Comparison of ENCODE assay signal across 8 cellular contexts in the genomic region with DNA sequence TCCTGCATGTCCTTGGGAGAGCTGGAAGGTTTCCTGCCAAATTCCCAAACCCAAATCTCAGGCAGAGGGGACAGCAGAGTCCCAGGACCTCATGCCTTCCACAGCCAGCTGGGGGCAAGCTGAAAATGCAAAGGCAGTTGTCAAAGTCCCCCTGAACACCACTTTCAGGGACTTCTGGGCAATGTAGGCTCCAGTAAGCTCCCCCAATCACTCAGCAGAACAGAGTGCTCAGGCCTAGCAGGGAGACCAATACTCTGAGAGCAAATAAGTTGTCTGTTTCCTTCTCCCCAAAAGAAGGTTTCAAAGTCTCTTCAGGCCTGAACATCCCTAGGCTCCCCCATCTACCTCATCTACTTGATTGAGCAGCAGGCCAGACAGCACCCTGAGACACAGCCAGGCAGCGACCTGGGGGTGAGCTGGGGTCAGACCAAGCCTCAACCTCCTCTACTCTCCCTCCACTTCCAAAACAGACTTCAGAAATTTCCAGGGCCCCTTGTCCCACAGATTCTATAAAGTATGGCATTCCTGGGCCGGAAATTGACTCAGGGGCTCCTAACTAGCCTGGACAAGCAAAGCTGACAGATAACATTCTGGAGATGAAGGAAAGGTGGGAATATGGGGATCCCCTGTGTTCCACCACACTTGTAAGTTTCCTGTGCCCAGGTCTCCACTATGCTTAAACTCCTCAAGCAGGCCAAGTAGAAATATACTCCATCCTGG.
A peak's percentile ranks its signal among the peaks of the same experiment; 100 is the strongest.
DNase-seq lines count a peak whose midpoint lies in the region; ATAC-seq and TF ChIP-seq lines count a peak whose summit lies in the region.

No MANE protein-coding gene starts in this region.

- H3K27me3 Mint-ChIP-seq in stimulated activated naive CD8-positive, alpha-beta T cell treated with anti-CD3 and anti-CD28 coated beads, Interleukin-15, Interleukin-2, amounts not matched to agents 100 ng/mL and 50 ng/mL, for 24 hours: no peaks in the 10 kb centered on the region

- no peak for DNase-seq in stimulated activated naive CD8-positive, alpha-beta T cell treated with anti-CD3 and anti-CD28 coated beads, Interleukin-15, Interleukin-2, amounts not matched to agents 100 U/mL and 50 U/mL, for 24 hours
- DNase-seq in cardiac fibroblast (ENCODE audit: low read depth in 2 of 2) (peak in 1 of 2 donors; percentile 19), AG20443 (ENCODE audit: low spot score) (no peak), head of caudate nucleus (no peak)
- DNase-seq in stimulated activated CD4-positive, alpha-beta T cell treated with anti-CD3 and anti-CD28 coated beads, Interleukin-4, amount 100 ng/mL, for 4 hours: no peak

- H3K4me1 Mint-ChIP-seq in stimulated activated naive CD8-positive, alpha-beta T cell treated with anti-CD3 and anti-CD28 coated beads, Interleukin-15, Interleukin-2, amounts not matched to agents 100 ng/mL and 50 ng/mL, for 24 hours (ENCODE audit: low read depth): peaks cover 71% of the 10 kb centered on the region

- peaks cover 43% of the 10 kb centered on the region for H3K4me1 ChIP-seq in mucosa of stomach (ENCODE audit: control insufficient read depth, insufficient read depth, low read length)

- no peak for ATAC-seq in stimulated activated naive CD8-positive, alpha-beta T cell treated with anti-CD3 and anti-CD28 coated beads, Interleukin-15, Interleukin-2, amounts not matched to agents 100 U/mL and 50 U/mL, for 24 hours
- no peak for ATAC-seq in GM19328 (IDR thresholded peaks at IDR 0.05; ENCODE audit: unreplicated experiment)

- no peaks in the 10 kb centered on the region for H3K36me3 Mint-ChIP-seq in stimulated activated naive CD8-positive, alpha-beta T cell treated with anti-CD3 and anti-CD28 coated beads, Interleukin-15, Interleukin-2, amounts not matched to agents 100 ng/mL and 50 ng/mL, for 24 hours (ENCODE audit: low read depth)

- H3K9ac ChIP-seq in mucosa of stomach (ENCODE audit: low read length): peak overlapping the region; percentile 98

- no peak for TF ChIP-seq CTCF in cardiac fibroblast (IDR thresholded peaks at IDR 0.05; ENCODE audit: low read depth, low read length)

- intact Hi-C loops in head of caudate nucleus (cut with DNase I): no loop called here

- no peaks in the 10 kb centered on the region for H3K36me3 ChIP-seq in mucosa of stomach (ENCODE audit: control insufficient read depth, insufficient read depth, low read length)

- H3K4me3 ChIP-seq in cardiac fibroblast (replicated peaks in 1 of 2; ENCODE audit: low read depth in 2 of 2, low read length in 2 of 2) (peak overlapping the region; percentile 13 to 70), mucosa of stomach (ENCODE audit: low read length) (peak overlapping the region; percentile 70)

- H3K27me3 ChIP-seq in mucosa of stomach (ENCODE audit: control insufficient read depth, insufficient read depth, low read length): no peaks in the 10 kb centered on the region

- no peaks in the 10 kb centered on the region for H3K9me3 Mint-ChIP-seq in stimulated activated naive CD8-positive, alpha-beta T cell treated with anti-CD3 and anti-CD28 coated beads, Interleukin-15, Interleukin-2, amounts not matched to agents 100 ng/mL and 50 ng/mL, for 24 hours

- no peaks in the 10 kb centered on the region for H3K9me3 ChIP-seq in mucosa of stomach (ENCODE audit: control insufficient read depth, low read length)

- peak overlapping the region; percentile 89 for H3K4me3 Mint-ChIP-seq in stimulated activated naive CD8-positive, alpha-beta T cell treated with anti-CD3 and anti-CD28 coated beads, Interleukin-15, Interleukin-2, amounts not matched to agents 100 ng/mL and 50 ng/mL, for 24 hours

- peak overlapping the region; percentile 81 for H3K27ac Mint-ChIP-seq in stimulated activated naive CD8-positive, alpha-beta T cell treated with anti-CD3 and anti-CD28 coated beads, Interleukin-15, Interleukin-2, amounts not matched to agents 100 ng/mL and 50 ng/mL, for 24 hours
